In the genomic region with DNA sequence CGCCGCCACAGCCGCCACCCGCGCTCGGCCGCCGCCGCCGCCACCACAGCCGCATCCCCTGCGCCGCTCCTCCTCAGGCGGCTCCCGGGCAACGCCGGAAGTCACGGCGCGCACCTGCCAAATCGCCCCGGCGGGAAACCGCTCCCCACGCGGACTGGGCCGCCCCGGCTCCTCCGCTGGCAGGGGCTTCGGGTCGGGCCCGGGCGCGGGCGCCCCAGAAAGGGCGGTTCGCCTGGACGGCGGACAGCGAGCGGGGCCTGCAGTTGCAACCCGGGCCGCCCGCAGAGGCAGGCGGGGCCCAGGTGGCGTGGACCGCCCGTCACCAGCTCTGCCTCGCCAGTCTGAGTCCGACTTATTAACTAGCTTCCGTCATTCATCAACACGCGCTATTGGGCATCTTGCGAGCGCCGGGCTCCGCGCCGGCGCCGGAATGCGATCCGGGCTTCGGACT, we compare ENCODE assay signal across 8 cellular contexts. TPM values are rescaled to one million over a fixed set of nuclear protein-coding genes. Genes with fewer than 3 reads are reported as not detected.
DNase-seq lines count a peak whose midpoint lies in the region; ATAC-seq and TF ChIP-seq lines count a peak whose summit lies in the region.

A gene with protein sequence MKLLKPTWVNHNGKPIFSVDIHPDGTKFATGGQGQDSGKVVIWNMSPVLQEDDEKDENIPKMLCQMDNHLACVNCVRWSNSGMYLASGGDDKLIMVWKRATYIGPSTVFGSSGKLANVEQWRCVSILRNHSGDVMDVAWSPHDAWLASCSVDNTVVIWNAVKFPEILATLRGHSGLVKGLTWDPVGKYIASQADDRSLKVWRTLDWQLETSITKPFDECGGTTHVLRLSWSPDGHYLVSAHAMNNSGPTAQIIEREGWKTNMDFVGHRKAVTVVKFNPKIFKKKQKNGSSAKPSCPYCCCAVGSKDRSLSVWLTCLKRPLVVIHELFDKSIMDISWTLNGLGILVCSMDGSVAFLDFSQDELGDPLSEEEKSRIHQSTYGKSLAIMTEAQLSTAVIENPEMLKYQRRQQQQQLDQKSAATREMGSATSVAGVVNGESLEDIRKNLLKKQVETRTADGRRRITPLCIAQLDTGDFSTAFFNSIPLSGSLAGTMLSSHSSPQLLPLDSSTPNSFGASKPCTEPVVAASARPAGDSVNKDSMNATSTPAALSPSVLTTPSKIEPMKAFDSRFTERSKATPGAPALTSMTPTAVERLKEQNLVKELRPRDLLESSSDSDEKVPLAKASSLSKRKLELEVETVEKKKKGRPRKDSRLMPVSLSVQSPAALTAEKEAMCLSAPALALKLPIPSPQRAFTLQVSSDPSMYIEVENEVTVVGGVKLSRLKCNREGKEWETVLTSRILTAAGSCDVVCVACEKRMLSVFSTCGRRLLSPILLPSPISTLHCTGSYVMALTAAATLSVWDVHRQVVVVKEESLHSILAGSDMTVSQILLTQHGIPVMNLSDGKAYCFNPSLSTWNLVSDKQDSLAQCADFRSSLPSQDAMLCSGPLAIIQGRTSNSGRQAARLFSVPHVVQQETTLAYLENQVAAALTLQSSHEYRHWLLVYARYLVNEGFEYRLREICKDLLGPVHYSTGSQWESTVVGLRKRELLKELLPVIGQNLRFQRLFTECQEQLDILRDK (minus strand): TSS at position 93 of the 451 bp plus-strand sequence. CDS start 257 bp downstream, outside the sequence.

- POLR2A ChIA-PET in activated CD4-positive, alpha-beta memory T cell treated with anti-CD3 and anti-CD28 coated beads for 36 hours (lab: Charles Lee) = interaction anchor here (0.6 to 7.1 kb wide), 10 partner anchors 9 to 424 kb away, joined by 3 to 59 read pairs (median 4); a partner anchor contains a TSS

- no peaks in the 10 kb centered on the region for H3K27me3 Mint-ChIP-seq in activated CD4-positive, alpha-beta memory T cell treated with anti-CD3 and anti-CD28 coated beads for 36 hours

- in situ Hi-C loops in GM18951 (cut with MboI; ENCODE audit: low sequenced_read_pairs, unreplicated experiment) = no loop called here

- no peaks in the 10 kb centered on the region for H3K27me3 ChIP-seq in lung (ENCODE audit: control insufficient read depth, insufficient read depth)

- peaks cover 47% of the 10 kb centered on the region for H3K4me1 Mint-ChIP-seq in activated CD4-positive, alpha-beta memory T cell treated with anti-CD3 and anti-CD28 coated beads for 36 hours (ENCODE audit: low read depth)

- WGBS in lung, 2 donors = 0% methylated on average over 50 to 64 of the region's 64 CpGs

- H3K27ac ChIP-seq in lung (ENCODE audit: low read depth in 1 of 2, low read length in 1 of 2) = peak within 1 kb of the TSS; percentile 94 to 99

- peak within 1 kb of the TSS; percentile 81 for H3K4me3 Mint-ChIP-seq in activated CD4-positive, alpha-beta memory T cell treated with anti-CD3 and anti-CD28 coated beads for 36 hours

- no peak for TF ChIP-seq CTCF in AG10803 (conservative IDR thresholded peaks at IDR 0.05; ENCODE audit: low read length)
- no peak for TF ChIP-seq CTCF in lung (IDR thresholded peaks at IDR 0.05; ENCODE audit: control extremely low read depth, extremely low read depth)

- peak within 1 kb of the TSS; percentile 91 for H3K27ac Mint-ChIP-seq in activated CD4-positive, alpha-beta memory T cell treated with anti-CD3 and anti-CD28 coated beads for 36 hours

- intact Hi-C loops in activated CD4-positive, alpha-beta memory T cell treated with anti-CD3 and anti-CD28 coated beads for 36 hours (cut with micrococcal nuclease) = loop anchor here (1.0 to 5.0 kb wide), 4 partner anchors 18 to 309 kb away; a partner anchor contains a TSS

- CTCF ChIA-PET in activated CD4-positive, alpha-beta memory T cell treated with anti-CD3 and anti-CD28 coated beads for 36 hours (lab: Charles Lee) = interaction anchor here (0.7 to 1.1 kb wide), 2 partner anchors 198 to 252 kb away, joined by 3 read pairs; no protein-coding TSS in a partner anchor

- peaks cover 5 to 12% of the 10 kb centered on the region in 2 donors for H3K4me1 ChIP-seq in lung (ENCODE audit: control insufficient read depth in 2 of 2, insufficient read depth in 2 of 2, low read length in 2 of 2)

- H3K36me3 ChIP-seq in lung (ENCODE audit: control insufficient read depth in 2 of 2, insufficient read depth in 2 of 2, low read length in 2 of 2) = peaks cover 6 to 12% of the 10 kb centered on the region in 2 donors

- H3K9me3 ChIP-seq in lung (ENCODE audit: control insufficient read depth in 2 of 2, insufficient read depth in 1 of 2, low read length in 1 of 2) = no peaks in the 10 kb centered on the region

- ATAC-seq in HG03175 (IDR thresholded peaks at IDR 0.05; ENCODE audit: unreplicated experiment) (peak; percentile 48), lung (ENCODE audit: insufficient read depth, low FRiP score) (peak; percentile 85)

- no peaks in the 10 kb centered on the region for H3K9me3 Mint-ChIP-seq in activated CD4-positive, alpha-beta memory T cell treated with anti-CD3 and anti-CD28 coated beads for 36 hours

- peak; percentile 69 for DNase-seq in AG10803 (ENCODE audit: low read depth)
- peak; percentile 50 to 83 for DNase-seq in NCI-H526 (lab: John Stamatoyannopoulos, UW)
- peak; percentile 90 for DNase-seq in activated CD4-positive, alpha-beta memory T cell treated with anti-CD3 and anti-CD28 coated beads for 36 hours
- peak; percentile 92 for DNase-seq in ecto neural progenitor cell (ENCODE audit: low spot score)
- peak; percentile 83 for DNase-seq in lung (ENCODE audit: low spot score)
- peak; percentile 69 to 78 (median 71) for DNase-seq in stimulated activated CD4-positive, alpha-beta T cell treated with anti-CD3 and anti-CD28 coated beads, TNF-alpha, amount 100 ng/mL, for 48 hours (ENCODE audit: low read depth in 3 of 3)

- H3K36me3 Mint-ChIP-seq in activated CD4-positive, alpha-beta memory T cell treated with anti-CD3 and anti-CD28 coated beads for 36 hours = peaks cover 18% of the 10 kb centered on the region

- TF ChIP-seq POLR2A in GM18951 (IDR thresholded peaks at IDR 0.05; ENCODE audit: extremely low read depth, insufficient read depth, insufficient read length) = peak; percentile 19

- H3K4me3 ChIP-seq in AG10803 (ENCODE audit: low read length) = peak within 1 kb of the TSS; percentile 91
- H3K4me3 ChIP-seq in lung = peak within 1 kb of the TSS; percentile 95

RNA-seq across cellular contexts. Expression of the gene that starts here (rescaled TPM):
- 10 to 100 TPM; 28.3 to 30.6 TPM for total RNA-seq in activated CD4-positive, alpha-beta memory T cell treated with anti-CD3 and anti-CD28 coated beads for 36 hours
- total RNA-seq in lung = 10 to 100 TPM; 15.8 to 27.2 TPM
- polyA plus RNA-seq in lung = 10 to 100 TPM in 1 of 2 donors, 1 to 10 TPM in 1; 7.5 to 18.8 TPM

Comparison
In these comparisons a context has a peak if more than half of its experiments do, and no peak if none do; other contexts are left out.
1. Peak in every context shown above with its lines: DNase-seq, ATAC-seq, H3K4me3 ChIP-seq and H3K27ac ChIP-seq.